1 cellular context compared by ENCODE assay signal in genomic region chr5:34977934-34978616, GRCh38.
TF ChIP-seq lines count a peak whose summit lies in the region.

No MANE protein-coding gene starts in this region.

TF ChIP-seq in GM12878, 131 proteins besides CTCF, POLR2A, EP300 and RAD21 (continued from another document):
- TF ChIP-seq MLLT1 (IDR thresholded peaks at IDR 0.05): peak; percentile 43; the same call in 1 of the 2 replicates
- peak; percentile 37; the same call in 1 of the 2 replicates for TF ChIP-seq NBN (IDR thresholded peaks at IDR 0.05)
- no peak for TF ChIP-seq USF2 (IDR thresholded peaks at IDR 0.05; ENCODE audit: borderline replicate concordance, low read depth, low read length)
